15 cellular contexts compared by ENCODE assay signal in genomic region chr16:1548727-1549126, GRCh38. TPM values are rescaled to one million over a fixed set of nuclear protein-coding genes. Genes with fewer than 3 reads are reported as not detected.
DNase-seq lines count a peak whose midpoint lies in the region; ATAC-seq and TF ChIP-seq lines count a peak whose summit lies in the region.
"Had no signal": no experiment of that assay in that cellular context is flagged by ENCODE, and none has a peak within 500 bp of the region (broad histone marks: within the 10 kb centered on the region; RNA-seq: fewer than 3 reads in every experiment).

No MANE protein-coding gene starts in this region.

- peaks cover 28% of the 10 kb centered on the region for H3K36me3 ChIP-seq in left ventricle myocardium inferior
- H3K36me3 ChIP-seq in naive thymus-derived CD4-positive, alpha-beta T cell (ENCODE audit: control insufficient read depth in 2 of 3, insufficient read depth in 3 of 3, low read length in 3 of 3) = peaks cover 0 to 86% (median 30%) of the 10 kb centered on the region in 3 experiments
- H3K36me3 ChIP-seq in upper lobe of right lung = peaks cover 26% of the 10 kb centered on the region
- H3K36me3 ChIP-seq: SJSA1 had no signal

- POLR2A ChIA-PET in naive thymus-derived CD4-positive, alpha-beta T cell (lab: Charles Lee) = interaction anchor here (0.7 to 1.1 kb wide), 3 partner anchors 11 to 137 kb away, joined by 3 to 5 read pairs (median 4); no protein-coding TSS in a partner anchor

- H3K9me3 Mint-ChIP-seq in naive thymus-derived CD4-positive, alpha-beta T cell = no peaks in the 10 kb centered on the region
- H3K9me3 Mint-ChIP-seq: activated T-helper 1 cell treated with anti-CD3 and anti-CD28 coated beads, Interleukin-12 subunit alpha, Interleukin-12 subunit beta, Interleukin-2, Interleukin-4 antibody, amounts not matched to agents 30 ng/mL and 10 ng/mL and 1 ng/mL, durations not matched to agents 14 hours and 24 hours and 36 hours had no signal

- H3K27me3 ChIP-seq in left ventricle myocardium inferior (ENCODE audit: low read depth) = no peaks in the 10 kb centered on the region
- no peaks in the 10 kb centered on the region for H3K27me3 ChIP-seq in naive thymus-derived CD4-positive, alpha-beta T cell (ENCODE audit: control insufficient read depth in 2 of 2, insufficient read depth in 2 of 2, low read length in 2 of 2)
- no peaks in the 10 kb centered on the region for H3K27me3 ChIP-seq in upper lobe of right lung
- H3K27me3 ChIP-seq: SJSA1 had no signal

- H3K4me1 Mint-ChIP-seq in naive thymus-derived CD4-positive, alpha-beta T cell = peaks cover 22 to 92% (median 75%) of the 10 kb centered on the region in 7 donors

- H3K4me1 ChIP-seq in left ventricle myocardium inferior (peaks cover 100% of the 10 kb centered on the region), upper lobe of right lung (peaks cover 61% of the 10 kb centered on the region)
- H3K4me1 ChIP-seq in naive thymus-derived CD4-positive, alpha-beta T cell (ENCODE audit: control insufficient read depth in 2 of 2, insufficient read depth in 2 of 2, low read length in 2 of 2) = peaks cover 1 to 43% of the 10 kb centered on the region in 2 donors
- H3K4me1 ChIP-seq: SJSA1 had no signal

- H3K9me3 ChIP-seq in left ventricle myocardium inferior (replicated peaks) = no peaks in the 10 kb centered on the region
- no peaks in the 10 kb centered on the region for H3K9me3 ChIP-seq in naive thymus-derived CD4-positive, alpha-beta T cell (ENCODE audit: control insufficient read depth in 2 of 3, low read length in 3 of 3)
- no peaks in the 10 kb centered on the region for H3K9me3 ChIP-seq in upper lobe of right lung
- H3K9me3 ChIP-seq: SJSA1 had no signal

- H3K27ac Mint-ChIP-seq in naive thymus-derived CD4-positive, alpha-beta T cell = peak overlapping the region in 3 of 9 donors; percentile 38 to 93 (median 72)
- H3K27ac Mint-ChIP-seq: activated T-helper 1 cell treated with anti-CD3 and anti-CD28 coated beads, Interleukin-12 subunit alpha, Interleukin-12 subunit beta, Interleukin-2, Interleukin-4 antibody, amounts not matched to agents 30 ng/mL and 10 ng/mL and 1 ng/mL, durations not matched to agents 14 hours and 24 hours and 36 hours had no signal

- H3K27ac ChIP-seq in left ventricle myocardium inferior (replicated peaks) (peak overlapping the region; percentile 98), upper lobe of right lung (peak overlapping the region; percentile 2)
- H3K27ac ChIP-seq in naive thymus-derived CD4-positive, alpha-beta T cell (ENCODE audit: low read depth, low read length) = peak overlapping the region; percentile 33
- H3K27ac ChIP-seq: SJSA1 had no signal

- CTCF ChIA-PET in naive thymus-derived CD4-positive, alpha-beta T cell (lab: Charles Lee) = no interaction called here

- TF ChIP-seq CTCF in left ventricle myocardium inferior (IDR thresholded peaks at IDR 0.05; ENCODE audit: borderline replicate concordance) (no peak), upper lobe of right lung (IDR thresholded peaks at IDR 0.05) (no peak)

- DNase-seq in left ventricle myocardium inferior (no peak), Right ventricle myocardium superior (no peak), dermis blood vessel endothelial cell (peak; percentile 78), upper lobe of right lung (no peak), NCI-H345 treated with DMSO at 0.1 percent for 48 hours (lab: John Stamatoyannopoulos, UW; ENCODE audit: unreplicated experiment) (no peak), A172 (ENCODE audit: low spot score) (no peak)
- DNase-seq in naive thymus-derived CD4-positive, alpha-beta T cell = no peak
- DNase-seq: activated CD4-positive, alpha-beta T cell treated with anti-CD3 and anti-CD28 coated beads, Interleukin-2, amount 50 U/mL, for 4 hours; COR-L47; GDM1; occipital lobe had no signal

- H3K4me3 ChIP-seq in left ventricle myocardium inferior (peak overlapping the region; percentile 43), upper lobe of right lung (peak overlapping the region; percentile 4)
- no peak overlapping the region for H3K4me3 ChIP-seq in naive thymus-derived CD4-positive, alpha-beta T cell (ENCODE audit: low read length)
- H3K4me3 ChIP-seq: SJSA1 had no signal

- ATAC-seq in Right ventricle myocardium superior (ENCODE audit: poor library complexity) (no peak), upper lobe of right lung (no peak), GM21423 (IDR thresholded peaks at IDR 0.05; ENCODE audit: unreplicated experiment) (no peak)
- no peak for ATAC-seq in naive thymus-derived CD4-positive, alpha-beta T cell

- no peaks in the 10 kb centered on the region for H3K27me3 Mint-ChIP-seq in naive thymus-derived CD4-positive, alpha-beta T cell

- peak overlapping the region in 2 of 10 donors; percentile 29 to 33 for H3K4me3 Mint-ChIP-seq in naive thymus-derived CD4-positive, alpha-beta T cell
- H3K4me3 Mint-ChIP-seq: activated T-helper 1 cell treated with anti-CD3 and anti-CD28 coated beads, Interleukin-12 subunit alpha, Interleukin-12 subunit beta, Interleukin-2, Interleukin-4 antibody, amounts not matched to agents 30 ng/mL and 10 ng/mL and 1 ng/mL, durations not matched to agents 14 hours and 24 hours and 36 hours had no signal

- intact Hi-C loops in left ventricle myocardium inferior (cut with micrococcal nuclease) = no loop called here
- intact Hi-C loops in Right ventricle myocardium superior (cut with DNase I) = loop anchor here (5.0 kb wide), 1 partner anchor 56 kb away; the partner anchor contains the start of gene TELO2
- intact Hi-C loops in naive thymus-derived CD4-positive, alpha-beta T cell (cut with micrococcal nuclease) = no loop called here
- intact Hi-C loops in upper lobe of right lung (cut with DNase I) = no loop called here

- peaks cover 0 to 27% (median 9%) of the 10 kb centered on the region in 5 donors for H3K36me3 Mint-ChIP-seq in naive thymus-derived CD4-positive, alpha-beta T cell

RNA-seq across cellular contexts. Expression of gene TMEM204, which starts 15.3 kb away (rescaled TPM):
- total RNA-seq in left ventricle myocardium inferior (27.1 TPM), Right ventricle myocardium superior (28.9 TPM), dermis blood vessel endothelial cell (97.4 and 107 TPM in 2 replicates), upper lobe of right lung (69.2 TPM)
- total RNA-seq in naive thymus-derived CD4-positive, alpha-beta T cell = 100 to 1,000 TPM in 2 of 5 experiments, 10 to 100 TPM in 3; 26.3 to 162 (median 47.5) TPM
- 100 to 1,000 TPM; 152 to 186 TPM for polyA plus RNA-seq in naive thymus-derived CD4-positive, alpha-beta T cell
- total RNA-seq in A172 (2014; rRNA removed; shearing (Covaris generic)) = 0.17 TPM in 1 of 2 replicates, not detected in the other

RNA-seq across cellular contexts. Expression of gene TELO2, which starts 55.6 kb away (rescaled TPM):
- total RNA-seq in left ventricle myocardium inferior (17.7 TPM), Right ventricle myocardium superior (18.8 TPM), dermis blood vessel endothelial cell (19.7 and 21.3 TPM in 2 replicates), upper lobe of right lung (26.0 TPM)
- total RNA-seq in naive thymus-derived CD4-positive, alpha-beta T cell = 10 to 100 TPM; 46.9 to 58.9 (median 50.3) TPM
- polyA plus RNA-seq in naive thymus-derived CD4-positive, alpha-beta T cell = 10 to 100 TPM; 10.5 to 18.7 TPM
- 20.9 and 28.8 TPM in 2 replicates for total RNA-seq in A172 (2014; rRNA removed; shearing (Covaris generic))

RNA-seq across cellular contexts. Expression of gene PTX4, which starts 60.0 kb away (rescaled TPM):
- total RNA-seq in left ventricle myocardium inferior (not detected), Right ventricle myocardium superior (0.16 TPM), dermis blood vessel endothelial cell (0.09 TPM in 1 of 2 replicates, not detected in the other), upper lobe of right lung (not detected)
- total RNA-seq in naive thymus-derived CD4-positive, alpha-beta T cell = under 1 TPM in 2 of 5 experiments, not detected in 3; 0.24 to 0.64 TPM
- polyA plus RNA-seq in naive thymus-derived CD4-positive, alpha-beta T cell = not detected
- total RNA-seq in A172 (2014; rRNA removed; shearing (Covaris generic)) = not detected in 2 replicates
- total RNA-seq: activated T-helper 1 cell treated with anti-CD3 and anti-CD28 coated beads, Interleukin-12 subunit alpha, Interleukin-12 subunit beta, Interleukin-2, Interleukin-4 antibody, amounts not matched to agents 30 ng/mL and 10 ng/mL and 1 ng/mL, durations not matched to agents 14 hours and 24 hours and 36 hours; occipital lobe; SJSA1 had no signal
- polyA plus RNA-seq: AG04450 had no signal

Comparison
In these comparisons a context has a peak if more than half of its experiments do, and no peak if none do; other contexts are left out.
1. H3K27ac ChIP-seq: peak in every context shown above with its lines; median percentile 98 in left ventricle myocardium inferior; 33 in naive thymus-derived CD4-positive, alpha-beta T cell; 2 in upper lobe of right lung.
2. RNA of gene TMEM204, which starts 15.3 kb away (total RNA-seq): 97.4 to 107 TPM in dermis blood vessel endothelial cell, 69.2 TPM in upper lobe of right lung (single experiment), 26.3 to 162 TPM in naive thymus-derived CD4-positive, alpha-beta T cell, 28.9 TPM in Right ventricle myocardium superior (single experiment) and 27.1 TPM in left ventricle myocardium inferior (single experiment); 0.17 TPM in A172; every median in the first group is over 10 times any median in the second.